ENCODE assay signal across 1 cellular context in genomic region chr13:45770886-45771285, GRCh38.
TF ChIP-seq lines count a peak whose summit lies in the region.

No MANE protein-coding gene starts in this region.

TF ChIP-seq in GM23338, 12 proteins besides CTCF, POLR2A, EP300 and RAD21 (continued from another document):
- no peak for TF ChIP-seq REST (IDR thresholded peaks at IDR 0.05; ENCODE audit: unreplicated experiment)
